ENCODE assay signal across 2 cellular contexts in the genomic region with DNA sequence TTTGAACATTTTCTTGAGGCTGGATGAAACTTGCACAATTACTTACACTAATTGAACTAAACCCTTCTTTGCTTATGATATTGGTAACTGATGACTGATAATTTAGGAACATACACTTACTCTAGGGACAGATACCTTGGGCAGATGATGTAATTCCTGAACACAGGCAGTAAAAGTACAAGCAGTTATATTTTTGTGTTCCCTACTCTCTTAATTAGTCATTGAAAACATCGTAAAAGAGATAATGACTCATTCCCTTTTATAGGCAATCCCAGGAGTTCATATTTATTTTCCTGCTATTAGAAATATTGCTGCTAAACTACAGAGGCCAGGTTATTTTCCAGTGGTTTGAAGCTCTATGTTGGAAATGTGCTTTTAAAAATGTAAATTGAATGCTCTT.
TF ChIP-seq lines count a peak whose summit lies in the region.

No MANE protein-coding gene starts in this region.

TF ChIP-seq in SK-N-SH, 30 proteins besides CTCF, POLR2A, EP300 and RAD21 (continued from another document):
- TF ChIP-seq GATA2 (CRISPR knock-in tag; IDR thresholded peaks at IDR 0.05) (no peak), JUND (IDR thresholded peaks at IDR 0.05) (peak; percentile 45; the same call in 1 of the 2 replicates), USF1 (IDR thresholded peaks at IDR 0.05; ENCODE audit: borderline replicate concordance, low read depth) (no peak)

TF ChIP-seq in SK-N-SH treated with all-trans-retinoic acid at 6 μM for 48 hours, 23 proteins besides CTCF, POLR2A, EP300 and RAD21 (continued from another document):
- TF ChIP-seq, protein P1, sequence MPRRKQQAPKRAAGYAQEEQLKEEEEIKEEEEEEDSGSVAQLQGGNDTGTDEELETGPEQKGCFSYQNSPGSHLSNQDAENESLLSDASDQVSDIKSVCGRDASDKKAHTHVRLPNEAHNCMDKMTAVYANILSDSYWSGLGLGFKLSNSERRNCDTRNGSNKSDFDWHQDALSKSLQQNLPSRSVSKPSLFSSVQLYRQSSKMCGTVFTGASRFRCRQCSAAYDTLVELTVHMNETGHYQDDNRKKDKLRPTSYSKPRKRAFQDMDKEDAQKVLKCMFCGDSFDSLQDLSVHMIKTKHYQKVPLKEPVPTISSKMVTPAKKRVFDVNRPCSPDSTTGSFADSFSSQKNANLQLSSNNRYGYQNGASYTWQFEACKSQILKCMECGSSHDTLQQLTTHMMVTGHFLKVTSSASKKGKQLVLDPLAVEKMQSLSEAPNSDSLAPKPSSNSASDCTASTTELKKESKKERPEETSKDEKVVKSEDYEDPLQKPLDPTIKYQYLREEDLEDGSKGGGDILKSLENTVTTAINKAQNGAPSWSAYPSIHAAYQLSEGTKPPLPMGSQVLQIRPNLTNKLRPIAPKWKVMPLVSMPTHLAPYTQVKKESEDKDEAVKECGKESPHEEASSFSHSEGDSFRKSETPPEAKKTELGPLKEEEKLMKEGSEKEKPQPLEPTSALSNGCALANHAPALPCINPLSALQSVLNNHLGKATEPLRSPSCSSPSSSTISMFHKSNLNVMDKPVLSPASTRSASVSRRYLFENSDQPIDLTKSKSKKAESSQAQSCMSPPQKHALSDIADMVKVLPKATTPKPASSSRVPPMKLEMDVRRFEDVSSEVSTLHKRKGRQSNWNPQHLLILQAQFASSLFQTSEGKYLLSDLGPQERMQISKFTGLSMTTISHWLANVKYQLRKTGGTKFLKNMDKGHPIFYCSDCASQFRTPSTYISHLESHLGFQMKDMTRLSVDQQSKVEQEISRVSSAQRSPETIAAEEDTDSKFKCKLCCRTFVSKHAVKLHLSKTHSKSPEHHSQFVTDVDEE (CRISPR knock-in tag; IDR thresholded peaks at IDR 0.05): no peak
- TF ChIP-seq SNAI2 (CRISPR knock-in tag; IDR thresholded peaks at IDR 0.05) (no peak), CSRNP3 (CRISPR knock-in tag; IDR thresholded peaks at IDR 0.05) (no peak), ZFP30 (CRISPR knock-in tag; IDR thresholded peaks at IDR 0.05) (no peak), ISL1 (CRISPR knock-in tag; IDR thresholded peaks at IDR 0.05) (no peak), OSR1 (CRISPR knock-in tag; IDR thresholded peaks at IDR 0.05) (no peak), ZC3H10 (CRISPR knock-in tag; IDR thresholded peaks at IDR 0.05) (no peak), ARNTL (CRISPR knock-in tag; IDR thresholded peaks at IDR 0.05; ENCODE audit: borderline replicate concordance, low read depth) (no peak), PPARA (CRISPR knock-in tag; IDR thresholded peaks at IDR 0.05; ENCODE audit: borderline replicate concordance) (no peak)
TF ChIP-seq in SK-N-SH treated with all-trans-retinoic acid at 6 μM for 48 hours: peak in this region for 0.
